1 cellular context compared by ENCODE assay signal in genomic region chr20:43530321-43531090, GRCh38.
TF ChIP-seq lines count a peak whose summit lies in the region.

No MANE protein-coding gene starts in this region.

TF ChIP-seq in HepG2, 621 proteins besides CTCF, POLR2A, EP300 and RAD21 (continued from another document and continues in another):
- peak; percentile 94; the same call in 1 of the 2 replicates for TF ChIP-seq TMF1 (CRISPR knock-in tag; IDR thresholded peaks at IDR 0.05; ENCODE audit: low read depth)
- peak; percentile 79; the same call in 1 of the 2 replicates for TF ChIP-seq ZNF713 (CRISPR knock-in tag; IDR thresholded peaks at IDR 0.05)
- peak; percentile 71 for TF ChIP-seq SP5 (CRISPR knock-in tag; IDR thresholded peaks at IDR 0.05; ENCODE audit: borderline replicate concordance, low read depth)
- TF ChIP-seq RFX3 (CRISPR knock-in tag; IDR thresholded peaks at IDR 0.05): no peak
- TF ChIP-seq, protein P1, sequence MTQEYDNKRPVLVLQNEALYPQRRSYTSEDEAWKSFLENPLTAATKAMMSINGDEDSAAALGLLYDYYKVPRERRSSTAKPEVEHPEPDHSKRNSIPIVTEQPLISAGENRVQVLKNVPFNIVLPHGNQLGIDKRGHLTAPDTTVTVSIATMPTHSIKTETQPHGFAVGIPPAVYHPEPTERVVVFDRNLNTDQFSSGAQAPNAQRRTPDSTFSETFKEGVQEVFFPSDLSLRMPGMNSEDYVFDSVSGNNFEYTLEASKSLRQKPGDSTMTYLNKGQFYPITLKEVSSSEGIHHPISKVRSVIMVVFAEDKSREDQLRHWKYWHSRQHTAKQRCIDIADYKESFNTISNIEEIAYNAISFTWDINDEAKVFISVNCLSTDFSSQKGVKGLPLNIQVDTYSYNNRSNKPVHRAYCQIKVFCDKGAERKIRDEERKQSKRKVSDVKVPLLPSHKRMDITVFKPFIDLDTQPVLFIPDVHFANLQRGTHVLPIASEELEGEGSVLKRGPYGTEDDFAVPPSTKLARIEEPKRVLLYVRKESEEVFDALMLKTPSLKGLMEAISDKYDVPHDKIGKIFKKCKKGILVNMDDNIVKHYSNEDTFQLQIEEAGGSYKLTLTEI (CRISPR knock-in tag; conservative IDR thresholded peaks at IDR 0.05): no peak
- TF ChIP-seq ZNF121 (CRISPR knock-in tag; IDR thresholded peaks at IDR 0.05): peak; percentile 87
- no peak for TF ChIP-seq NCOA1 (CRISPR knock-in tag; IDR thresholded peaks at IDR 0.05)
- TF ChIP-seq TP53 (CRISPR knock-in tag; conservative IDR thresholded peaks at IDR 0.05): no peak
- TF ChIP-seq ZNF598 (CRISPR knock-in tag; IDR thresholded peaks at IDR 0.05; ENCODE audit: borderline replicate concordance): peak; percentile 82
- TF ChIP-seq ZNF326 (CRISPR knock-in tag; IDR thresholded peaks at IDR 0.05; ENCODE audit: borderline replicate concordance): no peak
- TF ChIP-seq ZBTB7A (CRISPR knock-in tag; IDR thresholded peaks at IDR 0.05): peak; percentile 98
- TF ChIP-seq ZNF256 (CRISPR knock-in tag; conservative IDR thresholded peaks at IDR 0.05): peak; percentile 63; the same call in 1 of the 2 replicates
- peak; percentile 68; the same call in 1 of the 2 replicates for TF ChIP-seq ETV6 (CRISPR knock-in tag; conservative IDR thresholded peaks at IDR 0.05)
- TF ChIP-seq ZNF331 (CRISPR knock-in tag; IDR thresholded peaks at IDR 0.05): peak; percentile 89
- peak; percentile 52; the same call in 1 of the 2 replicates for TF ChIP-seq KAT7 (CRISPR knock-in tag; IDR thresholded peaks at IDR 0.05; ENCODE audit: borderline replicate concordance)
- TF ChIP-seq SP1 (IDR thresholded peaks at IDR 0.05): no peak
- TF ChIP-seq SP1 (CRISPR knock-in tag; IDR thresholded peaks at IDR 0.05): peak; percentile 68
- peak; percentile 37 for TF ChIP-seq SAFB2 (CRISPR knock-in tag; IDR thresholded peaks at IDR 0.05; ENCODE audit: borderline replicate concordance, low read depth)
- TF ChIP-seq, protein P2, sequence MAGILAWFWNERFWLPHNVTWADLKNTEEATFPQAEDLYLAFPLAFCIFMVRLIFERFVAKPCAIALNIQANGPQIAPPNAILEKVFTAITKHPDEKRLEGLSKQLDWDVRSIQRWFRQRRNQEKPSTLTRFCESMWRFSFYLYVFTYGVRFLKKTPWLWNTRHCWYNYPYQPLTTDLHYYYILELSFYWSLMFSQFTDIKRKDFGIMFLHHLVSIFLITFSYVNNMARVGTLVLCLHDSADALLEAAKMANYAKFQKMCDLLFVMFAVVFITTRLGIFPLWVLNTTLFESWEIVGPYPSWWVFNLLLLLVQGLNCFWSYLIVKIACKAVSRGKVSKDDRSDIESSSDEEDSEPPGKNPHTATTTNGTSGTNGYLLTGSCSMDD (CRISPR knock-in tag; IDR thresholded peaks at IDR 0.05): 0 out of 2 replicates have a peak, but pooled peaks have one; percentile 41
- TF ChIP-seq CHD4 (IDR thresholded peaks at IDR 0.05; ENCODE audit: borderline replicate concordance, low read length): no peak
- TF ChIP-seq HNF4G (IDR thresholded peaks at IDR 0.05; ENCODE audit: borderline replicate concordance, low read depth, low read length): peak; percentile 73
- peak; percentile 92; the same call in 1 of the 2 replicates for TF ChIP-seq HNF4G (CRISPR knock-in tag; IDR thresholded peaks at IDR 0.05; ENCODE audit: borderline replicate concordance, low read depth)
- peak; percentile 87 for TF ChIP-seq RARA (CRISPR knock-in tag; IDR thresholded peaks at IDR 0.05)
- TF ChIP-seq NAIF1 (CRISPR knock-in tag; IDR thresholded peaks at IDR 0.05; ENCODE audit: borderline replicate concordance): peak; percentile 46; the same call in 1 of the 2 replicates
- TF ChIP-seq ZNF101 (CRISPR knock-in tag; IDR thresholded peaks at IDR 0.05; ENCODE audit: borderline replicate concordance, low read depth): no peak
- peak; percentile 87; the same call in 1 of the 2 replicates for TF ChIP-seq TARDBP (CRISPR knock-in tag; IDR thresholded peaks at IDR 0.05)
- no peak; the same call in 1 of the 2 replicates for TF ChIP-seq ZNF75D (CRISPR knock-in tag; IDR thresholded peaks at IDR 0.05; ENCODE audit: borderline replicate concordance)
- TF ChIP-seq, protein P3, sequence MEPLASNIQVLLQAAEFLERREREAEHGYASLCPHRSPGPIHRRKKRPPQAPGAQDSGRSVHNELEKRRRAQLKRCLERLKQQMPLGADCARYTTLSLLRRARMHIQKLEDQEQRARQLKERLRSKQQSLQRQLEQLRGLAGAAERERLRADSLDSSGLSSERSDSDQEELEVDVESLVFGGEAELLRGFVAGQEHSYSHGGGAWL (CRISPR knock-in tag; IDR thresholded peaks at IDR 0.05): peak; percentile 86; the same call in 1 of the 2 replicates
- TF ChIP-seq, protein P4, sequence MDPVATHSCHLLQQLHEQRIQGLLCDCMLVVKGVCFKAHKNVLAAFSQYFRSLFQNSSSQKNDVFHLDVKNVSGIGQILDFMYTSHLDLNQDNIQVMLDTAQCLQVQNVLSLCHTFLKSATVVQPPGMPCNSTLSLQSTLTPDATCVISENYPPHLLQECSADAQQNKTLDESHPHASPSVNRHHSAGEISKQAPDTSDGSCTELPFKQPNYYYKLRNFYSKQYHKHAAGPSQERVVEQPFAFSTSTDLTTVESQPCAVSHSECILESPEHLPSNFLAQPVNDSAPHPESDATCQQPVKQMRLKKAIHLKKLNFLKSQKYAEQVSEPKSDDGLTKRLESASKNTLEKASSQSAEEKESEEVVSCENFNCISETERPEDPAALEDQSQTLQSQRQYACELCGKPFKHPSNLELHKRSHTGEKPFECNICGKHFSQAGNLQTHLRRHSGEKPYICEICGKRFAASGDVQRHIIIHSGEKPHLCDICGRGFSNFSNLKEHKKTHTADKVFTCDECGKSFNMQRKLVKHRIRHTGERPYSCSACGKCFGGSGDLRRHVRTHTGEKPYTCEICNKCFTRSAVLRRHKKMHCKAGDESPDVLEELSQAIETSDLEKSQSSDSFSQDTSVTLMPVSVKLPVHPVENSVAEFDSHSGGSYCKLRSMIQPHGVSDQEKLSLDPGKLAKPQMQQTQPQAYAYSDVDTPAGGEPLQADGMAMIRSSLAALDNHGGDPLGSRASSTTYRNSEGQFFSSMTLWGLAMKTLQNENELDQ (CRISPR knock-in tag; IDR thresholded peaks at IDR 0.05; ENCODE audit: borderline replicate concordance): peak; percentile 53; the same call in 1 of the 2 replicates
- no peak for TF ChIP-seq CCAR2 (optimal IDR thresholded peaks at IDR 0.05; ENCODE audit: low read depth, low read length)
- TF ChIP-seq ATF6 (CRISPR knock-in tag; conservative IDR thresholded peaks at IDR 0.05): no peak
- TF ChIP-seq ZKSCAN5 (CRISPR knock-in tag; IDR thresholded peaks at IDR 0.05): 0 out of 2 replicates have a peak, but pooled peaks have one; percentile 43
- no peak; the same call in 1 of the 2 replicates for TF ChIP-seq DR1 (CRISPR knock-in tag; IDR thresholded peaks at IDR 0.05)
- TF ChIP-seq SSRP1 (CRISPR knock-in tag; IDR thresholded peaks at IDR 0.05): 0 out of 2 replicates have a peak, but pooled peaks have one; percentile 45
- TF ChIP-seq JARID2 (CRISPR knock-in tag; IDR thresholded peaks at IDR 0.05; ENCODE audit: insufficient replicate concordance): peak; percentile 59
- TF ChIP-seq CBFB (CRISPR knock-in tag; IDR thresholded peaks at IDR 0.05): no peak
- TF ChIP-seq RFXANK (CRISPR knock-in tag; IDR thresholded peaks at IDR 0.05): peak; percentile 58; the same call in 1 of the 2 replicates
- TF ChIP-seq, protein P5, sequence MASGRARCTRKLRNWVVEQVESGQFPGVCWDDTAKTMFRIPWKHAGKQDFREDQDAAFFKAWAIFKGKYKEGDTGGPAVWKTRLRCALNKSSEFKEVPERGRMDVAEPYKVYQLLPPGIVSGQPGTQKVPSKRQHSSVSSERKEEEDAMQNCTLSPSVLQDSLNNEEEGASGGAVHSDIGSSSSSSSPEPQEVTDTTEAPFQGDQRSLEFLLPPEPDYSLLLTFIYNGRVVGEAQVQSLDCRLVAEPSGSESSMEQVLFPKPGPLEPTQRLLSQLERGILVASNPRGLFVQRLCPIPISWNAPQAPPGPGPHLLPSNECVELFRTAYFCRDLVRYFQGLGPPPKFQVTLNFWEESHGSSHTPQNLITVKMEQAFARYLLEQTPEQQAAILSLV (CRISPR knock-in tag; IDR thresholded peaks at IDR 0.05; ENCODE audit: borderline replicate concordance): peak; percentile 91
- TF ChIP-seq RBFOX2 (IDR thresholded peaks at IDR 0.05; ENCODE audit: low read depth, low read length): no peak
- peak; percentile 67; the same call in 1 of the 2 replicates for TF ChIP-seq ZFP36L2 (CRISPR knock-in tag; IDR thresholded peaks at IDR 0.05)
- peak; percentile 82 for TF ChIP-seq KDM2A (CRISPR knock-in tag; IDR thresholded peaks at IDR 0.05; ENCODE audit: borderline replicate concordance, low read depth)
- TF ChIP-seq, protein P6, sequence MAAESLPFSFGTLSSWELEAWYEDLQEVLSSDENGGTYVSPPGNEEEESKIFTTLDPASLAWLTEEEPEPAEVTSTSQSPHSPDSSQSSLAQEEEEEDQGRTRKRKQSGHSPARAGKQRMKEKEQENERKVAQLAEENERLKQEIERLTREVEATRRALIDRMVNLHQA (CRISPR knock-in tag; IDR thresholded peaks at IDR 0.05): no peak
- peak; percentile 48; the same call in 1 of the 2 replicates for TF ChIP-seq HMG20B (CRISPR knock-in tag; conservative IDR thresholded peaks at IDR 0.05)
- TF ChIP-seq EEA1 (CRISPR knock-in tag; IDR thresholded peaks at IDR 0.05; ENCODE audit: borderline replicate concordance): peak; percentile 71; the same call in 1 of the 2 replicates
- TF ChIP-seq, protein P7, sequence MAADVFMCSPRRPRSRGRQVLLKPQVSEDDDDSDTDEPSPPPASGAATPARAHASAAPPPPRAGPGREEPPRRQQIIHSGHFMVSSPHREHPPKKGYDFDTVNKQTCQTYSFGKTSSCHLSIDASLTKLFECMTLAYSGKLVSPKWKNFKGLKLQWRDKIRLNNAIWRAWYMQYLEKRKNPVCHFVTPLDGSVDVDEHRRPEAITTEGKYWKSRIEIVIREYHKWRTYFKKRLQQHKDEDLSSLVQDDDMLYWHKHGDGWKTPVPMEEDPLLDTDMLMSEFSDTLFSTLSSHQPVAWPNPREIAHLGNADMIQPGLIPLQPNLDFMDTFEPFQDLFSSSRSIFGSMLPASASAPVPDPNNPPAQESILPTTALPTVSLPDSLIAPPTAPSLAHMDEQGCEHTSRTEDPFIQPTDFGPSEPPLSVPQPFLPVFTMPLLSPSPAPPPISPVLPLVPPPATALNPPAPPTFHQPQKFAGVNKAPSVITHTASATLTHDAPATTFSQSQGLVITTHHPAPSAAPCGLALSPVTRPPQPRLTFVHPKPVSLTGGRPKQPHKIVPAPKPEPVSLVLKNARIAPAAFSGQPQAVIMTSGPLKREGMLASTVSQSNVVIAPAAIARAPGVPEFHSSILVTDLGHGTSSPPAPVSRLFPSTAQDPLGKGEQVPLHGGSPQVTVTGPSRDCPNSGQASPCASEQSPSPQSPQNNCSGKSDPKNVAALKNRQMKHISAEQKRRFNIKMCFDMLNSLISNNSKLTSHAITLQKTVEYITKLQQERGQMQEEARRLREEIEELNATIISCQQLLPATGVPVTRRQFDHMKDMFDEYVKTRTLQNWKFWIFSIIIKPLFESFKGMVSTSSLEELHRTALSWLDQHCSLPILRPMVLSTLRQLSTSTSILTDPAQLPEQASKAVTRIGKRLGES (CRISPR knock-in tag; IDR thresholded peaks at IDR 0.05; ENCODE audit: borderline replicate concordance): no peak
- TF ChIP-seq MEIS2 (CRISPR knock-in tag; IDR thresholded peaks at IDR 0.05): peak; percentile 96
- no peak; the same call in 1 of the 2 replicates for TF ChIP-seq ZNF678 (CRISPR knock-in tag; IDR thresholded peaks at IDR 0.05)
- no peak for TF ChIP-seq KLF15 (CRISPR knock-in tag; IDR thresholded peaks at IDR 0.05; ENCODE audit: borderline replicate concordance)
- TF ChIP-seq MZF1 (CRISPR knock-in tag; IDR thresholded peaks at IDR 0.05; ENCODE audit: borderline replicate concordance): no peak
- TF ChIP-seq SMAD1 (CRISPR knock-in tag; IDR thresholded peaks at IDR 0.05; ENCODE audit: borderline replicate concordance, low read depth): peak; percentile 52; the same call in 1 of the 2 replicates
- peak; percentile 87 for TF ChIP-seq RXRB (CRISPR knock-in tag; IDR thresholded peaks at IDR 0.05; ENCODE audit: borderline replicate concordance)
- peak; percentile 92 for TF ChIP-seq PITX1 (CRISPR knock-in tag; IDR thresholded peaks at IDR 0.05)
- TF ChIP-seq, protein P8, sequence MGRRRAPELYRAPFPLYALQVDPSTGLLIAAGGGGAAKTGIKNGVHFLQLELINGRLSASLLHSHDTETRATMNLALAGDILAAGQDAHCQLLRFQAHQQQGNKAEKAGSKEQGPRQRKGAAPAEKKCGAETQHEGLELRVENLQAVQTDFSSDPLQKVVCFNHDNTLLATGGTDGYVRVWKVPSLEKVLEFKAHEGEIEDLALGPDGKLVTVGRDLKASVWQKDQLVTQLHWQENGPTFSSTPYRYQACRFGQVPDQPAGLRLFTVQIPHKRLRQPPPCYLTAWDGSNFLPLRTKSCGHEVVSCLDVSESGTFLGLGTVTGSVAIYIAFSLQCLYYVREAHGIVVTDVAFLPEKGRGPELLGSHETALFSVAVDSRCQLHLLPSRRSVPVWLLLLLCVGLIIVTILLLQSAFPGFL (CRISPR knock-in tag; IDR thresholded peaks at IDR 0.05): no peak
